ENCODE assay signal across 1 cellular context in the genomic region with DNA sequence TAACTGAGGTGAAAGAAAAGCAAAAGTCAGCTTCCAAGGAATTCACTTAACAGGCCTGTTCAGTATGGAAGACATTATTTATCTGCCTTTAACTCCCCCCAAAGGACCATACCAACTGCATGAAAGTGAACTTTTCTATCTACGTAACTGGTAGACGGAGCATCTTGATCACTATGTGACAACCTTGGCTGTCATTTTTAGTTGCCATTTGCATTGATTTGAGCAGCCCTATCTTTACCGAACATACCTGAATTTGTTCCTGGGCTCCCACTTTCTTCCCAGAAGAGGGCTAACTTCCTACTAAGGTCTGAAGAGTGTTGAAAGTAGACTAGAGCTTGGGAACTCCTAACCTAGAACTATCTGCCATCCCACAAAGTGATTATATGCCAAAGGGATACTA.
TF ChIP-seq lines count a peak whose summit lies in the region.

No MANE protein-coding gene starts in this region.

TF ChIP-seq in HepG2, 621 proteins besides CTCF, POLR2A, EP300 and RAD21:
- no peak for TF ChIP-seq ZNF570 (CRISPR knock-in tag; IDR thresholded peaks at IDR 0.05; ENCODE audit: borderline replicate concordance)
- TF ChIP-seq MAFK (conservative IDR thresholded peaks at IDR 0.05 in 1 of 2, IDR thresholded peaks at IDR 0.05 in 1 of 2; ENCODE audit: low read length in 2 of 2): no peak
- peak; percentile 85 for TF ChIP-seq RBM22 (optimal IDR thresholded peaks at IDR 0.05; ENCODE audit: low read length)
- no peak for TF ChIP-seq MBD4 (IDR thresholded peaks at IDR 0.05; ENCODE audit: borderline replicate concordance, low read length)
TF ChIP-seq in HepG2: peak in this region for 1.
